In genomic region chr12:3684449-3685051, GRCh38 we compare ENCODE assay signal across 15 cellular contexts.
DNase-seq lines count a peak whose midpoint lies in the region; ATAC-seq, FAIRE-seq and TF ChIP-seq lines count a peak whose summit lies in the region.
"Had no signal": no experiment of that assay in that cellular context is flagged by ENCODE, and none has a peak within 500 bp of the region (broad histone marks: within the 10 kb centered on the region; RNA-seq: fewer than 3 reads in every experiment).

No MANE protein-coding gene starts in this region.

- WGBS in heart right ventricle, 2 donors: 42 to 52% methylated on average over 12 of the region's 12 CpGs

- H3K27ac ChIP-seq in heart right ventricle: peak overlapping the region in 9 of 10 donors; percentile 12 to 75 (median 62)

- H3K4me3 ChIP-seq in heart right ventricle: no peak overlapping the region
- H3K4me3 ChIP-seq: mucosa of descending colon had no signal

- H3K9me3 ChIP-seq in heart right ventricle: peaks cover 0 to 10% (median 0%) of the 10 kb centered on the region in 11 donors
- H3K9me3 ChIP-seq: mucosa of descending colon had no signal

- ATAC-seq in heart right ventricle (peak; percentile 67 to 96 (median 92)), HG02571 (IDR thresholded peaks at IDR 0.05; ENCODE audit: unreplicated experiment) (no peak)
- ATAC-seq: activated T-helper 17 cell treated with anti-CD3 and anti-CD28 coated beads, Interleukin-2, amount 50 U/mL, for 72 hours; mucosa of descending colon had no signal

- TF ChIP-seq CTCF in heart right ventricle (IDR thresholded peaks at IDR 0.05): no peak

- H3K27me3 ChIP-seq in heart right ventricle: no peaks in the 10 kb centered on the region

- H3K4me1 ChIP-seq in heart right ventricle: peaks cover 2 to 49% (median 23%) of the 10 kb centered on the region in 9 donors

- FAIRE-seq in HTR-8/SVneo (lab: Jason Lieb, UNC): peak; percentile 87
- FAIRE-seq: D721Med, kidney had no signal

- intact Hi-C loops in heart right ventricle (cut with DNase I): loop anchor here in 4 of 10 donors (5.0 to 10.0 kb wide), 5 partner anchors 88 to 382 kb away; no protein-coding TSS in a partner anchor

- DNase-seq in HTR-8/SVneo (ENCODE audit: insufficient read length, low spot score) (no peak), NCI-H69 (lab: John Stamatoyannopoulos, UW) (peak; percentile 91), heart right ventricle (peak; percentile 40 to 64), retina (peak; percentile 73), T-helper 2 cell (no peak), NCI-H2171 treated with DMSO at 0.1 percent for 48 hours (lab: John Stamatoyannopoulos, UW) (no peak)
- DNase-seq: AML-193, amniotic stem cell, kidney, mucosa of descending colon, NCI-H1048, NCI-H524 had no signal

- H3K36me3 ChIP-seq in heart right ventricle: peaks cover 0 to 16% (median 0%) of the 10 kb centered on the region in 9 donors

Comparison
In these comparisons a context has a peak if more than half of its experiments do, and no peak if none do; other contexts are left out.
1. DNase-seq: peak in NCI-H69 (single experiment), heart right ventricle (2 of 2) and retina (single experiment); none in HTR-8/SVneo (single experiment), T-helper 2 cell (0 of 5) and NCI-H2171 treated with DMSO at 0.1 percent for 48 hours (single experiment).